8 cellular contexts compared by ENCODE assay signal in the genomic region with DNA sequence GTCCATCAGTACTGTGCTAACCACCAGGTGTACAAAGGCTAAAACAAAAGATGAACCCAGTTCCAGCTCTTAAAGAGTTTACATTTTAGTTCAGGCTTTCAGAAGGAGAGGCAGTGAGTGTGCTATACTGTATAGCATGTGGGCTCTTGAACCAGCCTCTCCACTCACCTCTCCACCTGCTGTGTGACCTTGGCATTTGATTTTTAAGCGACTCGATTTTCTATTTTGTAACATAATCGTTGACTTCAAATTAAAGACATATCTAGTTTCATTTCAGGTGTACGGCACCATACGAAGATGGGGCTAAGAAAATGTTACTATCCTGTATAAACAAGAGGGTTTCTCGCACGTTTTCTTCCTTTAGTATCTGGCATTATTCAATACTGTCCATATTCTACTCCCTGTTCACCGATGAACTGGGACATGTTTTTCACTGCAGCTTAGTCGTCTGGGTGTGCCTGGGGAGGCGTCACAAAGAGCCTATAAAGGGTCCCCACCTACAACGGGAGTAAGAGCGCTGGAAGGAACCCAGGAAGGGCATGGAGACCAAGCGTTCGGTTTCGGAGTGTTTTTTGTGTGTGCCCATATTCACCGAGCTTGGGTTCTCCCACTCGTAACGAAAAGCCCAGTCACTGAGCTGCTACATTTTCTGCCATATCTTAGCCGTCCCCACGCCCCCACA. TPM values are rescaled to one million over a fixed set of nuclear protein-coding genes. Genes with fewer than 3 reads are reported as not detected.
DNase-seq lines count a peak whose midpoint lies in the region; ATAC-seq and TF ChIP-seq lines count a peak whose summit lies in the region.

No MANE protein-coding gene starts in this region.

- peak; percentile 21 for ATAC-seq in CD4-positive, alpha-beta T cell (ENCODE audit: poor library complexity)
- ATAC-seq in GM19395 (IDR thresholded peaks at IDR 0.05; ENCODE audit: unreplicated experiment) = peak; percentile 24
- peak; percentile 8 for ATAC-seq in HG03442 (IDR thresholded peaks at IDR 0.05; ENCODE audit: unreplicated experiment)
- peak; percentile 45 for ATAC-seq in aorta (ENCODE audit: low FRiP score)

- peak overlapping the region; percentile 92 for H3K4me2 ChIP-seq in OCI-LY1 (ENCODE audit: low read length)

- peak overlapping the region; percentile 97 for H3K27ac ChIP-seq in CD4-positive, alpha-beta T cell (ENCODE audit: low read depth, low read length)
- H3K27ac ChIP-seq in OCI-LY1 (ENCODE audit: low read depth, low read length, poor library complexity, severe bottlenecking) = peak overlapping the region; percentile 88
- peak overlapping the region; percentile 81 to 99 (median 93) for H3K27ac ChIP-seq in dorsolateral prefrontal cortex
- peak overlapping the region; percentile 23 to 85 for H3K27ac ChIP-seq in aorta (ENCODE audit: low read depth in 1 of 2, low read length in 2 of 2)

- H3K79me2 ChIP-seq in OCI-LY1 (ENCODE audit: insufficient read depth, low read length) = peaks cover 39% of the 10 kb centered on the region

- DNase-seq in CD4-positive, alpha-beta T cell = peak in 1 of 10 experiments; percentile 10
- peak in 1 of 10 donors; percentile 5 for DNase-seq in dorsolateral prefrontal cortex
- no peak for DNase-seq in mesothelial cell of epicardium (ENCODE audit: low spot score in 2 of 2, unreplicated experiment in 2 of 2)
- no peak for DNase-seq in aorta
- DNase-seq in central memory CD4-positive, alpha-beta T cell = no peak

- H2AFZ ChIP-seq in OCI-LY1 (ENCODE audit: low read length) = peak overlapping the region; percentile 73

- CTCF ChIA-PET in CD4-positive, alpha-beta T cell (lab: Charles Lee) = interaction anchor here (0.6 to 1.7 kb wide), 14 partner anchors 8 to 121 kb away, joined by 3 to 6 read pairs (median 3); no protein-coding TSS in a partner anchor

- peak overlapping the region; percentile 98 for H3K4me3 Mint-ChIP-seq in CD4-positive, alpha-beta T cell
- peak overlapping the region; percentile 95 for H3K4me3 Mint-ChIP-seq in mesothelial cell of epicardium

- POLR2A ChIA-PET in CD4-positive, alpha-beta T cell (lab: Charles Lee) = interaction anchor here (0.6 to 2.4 kb wide), 18 partner anchors 8 to 344 kb away, joined by 3 to 20 read pairs (median 4); a partner anchor contains a TSS

- peaks cover 32% of the 10 kb centered on the region for H3K36me3 Mint-ChIP-seq in CD4-positive, alpha-beta T cell (ENCODE audit: low read depth)
- no peaks in the 10 kb centered on the region for H3K36me3 Mint-ChIP-seq in mesothelial cell of epicardium

- no peaks in the 10 kb centered on the region for H3K27me3 ChIP-seq in CD4-positive, alpha-beta T cell (ENCODE audit: control insufficient read depth, insufficient read depth, low read length)
- H3K27me3 ChIP-seq in OCI-LY1 (ENCODE audit: insufficient read depth, low read length) (no peaks in the 10 kb centered on the region), dorsolateral prefrontal cortex (no peaks in the 10 kb centered on the region), aorta (ENCODE audit: control insufficient read depth in 1 of 2, insufficient read depth in 2 of 2, low read length in 1 of 2) (no peaks in the 10 kb centered on the region)

- no peak for TF ChIP-seq CTCF in CD4-positive, alpha-beta T cell (IDR thresholded peaks at IDR 0.05)
- TF ChIP-seq CTCF in OCI-LY1 (IDR thresholded peaks at IDR 0.05; ENCODE audit: low read length) = no peak
- TF ChIP-seq CTCF in dorsolateral prefrontal cortex (IDR thresholded peaks at IDR 0.05 in 54 of 56, conservative IDR thresholded peaks at IDR 0.05 in 2 of 56; ENCODE audit: low read depth in 1 of 56, partially characterized antibody in 56 of 56) = peak in 1 of 56 donors; percentile 8
- TF ChIP-seq CTCF in mesothelial cell of epicardium (IDR thresholded peaks at IDR 0.05; ENCODE audit: unreplicated experiment) = no peak

- H3K36me3 ChIP-seq in OCI-LY1 (ENCODE audit: insufficient read depth, low read length) = no peaks in the 10 kb centered on the region
- no peaks in the 10 kb centered on the region for H3K36me3 ChIP-seq in aorta (ENCODE audit: control insufficient read depth in 1 of 2, insufficient read depth in 2 of 2, low read length in 1 of 2)

- H3K27ac Mint-ChIP-seq in CD4-positive, alpha-beta T cell = peak overlapping the region; percentile 98
- peak overlapping the region; percentile 99 for H3K27ac Mint-ChIP-seq in mesothelial cell of epicardium

- H3K4me1 ChIP-seq in OCI-LY1 (ENCODE audit: insufficient read depth, low read length, severe bottlenecking) (peaks cover 49% of the 10 kb centered on the region), aorta (ENCODE audit: control insufficient read depth in 1 of 2, insufficient read depth in 2 of 2, low read length in 2 of 2) (peaks cover 0 to 2% of the 10 kb centered on the region in 2 donors)

- H4K20me1 ChIP-seq in OCI-LY1 (ENCODE audit: insufficient read depth, low read length) = no peaks in the 10 kb centered on the region

- no peaks in the 10 kb centered on the region for H3K9me3 Mint-ChIP-seq in CD4-positive, alpha-beta T cell
- H3K9me3 Mint-ChIP-seq in mesothelial cell of epicardium = no peaks in the 10 kb centered on the region

- no peaks in the 10 kb centered on the region for H3K9me2 ChIP-seq in OCI-LY1 (ENCODE audit: low read depth, low read length)

- H3K27me3 Mint-ChIP-seq in CD4-positive, alpha-beta T cell = no peaks in the 10 kb centered on the region
- H3K27me3 Mint-ChIP-seq in mesothelial cell of epicardium (ENCODE audit: low read depth) = no peaks in the 10 kb centered on the region

- intact Hi-C loops in CD4-positive, alpha-beta T cell (cut with DNase I, micrococcal nuclease) = loop anchor here in 1 of 2 experiments (5.0 kb wide), 2 partner anchors 338 to 1518 kb away; a partner anchor contains a TSS
- intact Hi-C loops in dorsolateral prefrontal cortex (cut with DNase I) (no loop called here), aorta (cut with DNase I) (no loop called here)

- no peaks in the 10 kb centered on the region for H3K9me3 ChIP-seq in CD4-positive, alpha-beta T cell (ENCODE audit: control insufficient read depth, low read length)
- H3K9me3 ChIP-seq in OCI-LY1 (ENCODE audit: low read length) (no peaks in the 10 kb centered on the region), aorta (ENCODE audit: control insufficient read depth, low read length) (no peaks in the 10 kb centered on the region)

- 1% methylated on average over 20 of the region's 20 CpGs for WGBS in aorta, 2 donors

- no peaks in the 10 kb centered on the region for H3F3A ChIP-seq in OCI-LY1 (ENCODE audit: insufficient read depth, low read length)

- H3K9ac ChIP-seq in OCI-LY1 (ENCODE audit: low read length) = peak overlapping the region; percentile 92

- H3K4me1 Mint-ChIP-seq in CD4-positive, alpha-beta T cell (ENCODE audit: low read depth) = peaks cover 71% of the 10 kb centered on the region
- H3K4me1 Mint-ChIP-seq in mesothelial cell of epicardium = peaks cover 21% of the 10 kb centered on the region

- H3K4me3 ChIP-seq in OCI-LY1 (ENCODE audit: low read depth, low read length, poor library complexity, severe bottlenecking) = peak overlapping the region; percentile 84
- H3K4me3 ChIP-seq in dorsolateral prefrontal cortex = peak overlapping the region; percentile 64 to 100 (median 94)
- peak overlapping the region; percentile 63 to 92 for H3K4me3 ChIP-seq in aorta (ENCODE audit: low read length in 2 of 2)

RNA-seq across cellular contexts. Expression of a gene that starts 0.8 kb away (rescaled TPM):
- total RNA-seq in CD4-positive, alpha-beta T cell = 100 to 1,000 TPM; 212 to 218 TPM
- total RNA-seq in dorsolateral prefrontal cortex (10 to 100 TPM; 40.7 to 79.8 (median 56.9) TPM), mesothelial cell of epicardium (45.0 to 50.9 TPM (median 47.3 TPM) in 3 replicates), aorta (100 to 1,000 TPM in 1 of 2 donors, 10 to 100 TPM in 1; 97.9 to 102 TPM)
- polyA plus RNA-seq in aorta = 10 to 100 TPM; 16.3 to 34.4 TPM
